9 cellular contexts compared by ENCODE assay signal in the genomic region with DNA sequence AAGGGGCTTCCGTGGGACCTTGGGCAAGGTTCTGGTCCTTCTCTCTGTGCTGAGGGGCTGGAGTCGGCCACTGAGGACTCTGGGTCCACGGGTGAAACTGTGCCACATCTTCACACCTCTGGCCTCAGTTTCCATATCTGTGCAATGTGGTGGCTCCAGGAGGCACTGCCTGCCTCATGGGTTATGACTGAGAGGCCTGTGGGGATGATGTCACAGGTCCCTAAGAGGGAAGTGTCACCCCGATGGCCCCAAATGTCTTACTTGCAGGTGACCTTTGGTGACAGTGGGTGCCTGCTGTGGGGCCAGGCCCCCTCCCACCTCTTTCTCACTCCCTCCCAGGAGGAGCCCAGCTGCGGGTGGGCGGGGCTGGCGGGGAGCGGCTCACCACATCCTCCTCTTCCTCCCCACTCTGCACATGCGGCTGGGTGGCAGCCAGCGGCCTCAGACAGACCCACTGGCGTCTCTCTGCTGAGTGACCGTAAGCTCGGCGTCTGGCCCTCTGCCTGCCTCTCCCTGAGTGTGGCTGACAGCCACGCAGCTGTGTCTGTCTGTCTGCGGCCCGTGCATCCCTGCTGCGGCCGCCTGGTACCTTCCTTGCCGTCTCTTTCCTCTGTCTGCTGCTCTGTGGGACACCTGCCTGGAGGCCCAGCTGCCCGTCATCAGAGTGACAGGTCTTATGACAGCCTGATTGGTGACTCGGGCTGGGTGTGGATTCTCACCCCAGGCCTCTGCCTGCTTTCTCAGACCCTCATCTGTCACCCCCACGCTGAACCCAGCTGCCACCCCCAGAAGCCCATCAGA. TPM values are rescaled to one million over a fixed set of nuclear protein-coding genes. Genes with fewer than 3 reads are reported as not detected.
DNase-seq lines count a peak whose midpoint lies in the region; ATAC-seq, FAIRE-seq and TF ChIP-seq lines count a peak whose summit lies in the region.
"Had no signal": no experiment of that assay in that cellular context is flagged by ENCODE, and none has a peak within 500 bp of the region (broad histone marks: within the 10 kb centered on the region; RNA-seq: fewer than 3 reads in every experiment).

A gene (plus strand): TSS at position 407 of the 801 bp plus-strand sequence. CDS start 27,898 bp downstream, outside the sequence.

- H2BK20ac ChIP-seq in H1 (ENCODE audit: low read length), result no peak within 1 kb of the TSS

- TF ChIP-seq POLR2A in H1 (IDR thresholded peaks at IDR 0.05; ENCODE audit: control extremely low read depth in 1 of 2, low read depth in 2 of 2, low read length in 2 of 2), result no peak

- no peaks in the 10 kb centered on the region for H4K20me1 ChIP-seq in H1 (replicated peaks in 1 of 2; ENCODE audit: control insufficient read depth in 1 of 2, insufficient read depth in 2 of 2, low read length in 2 of 2)

- TF ChIP-seq EP300 in H1 (IDR thresholded peaks at IDR 0.05; ENCODE audit: borderline replicate concordance in 1 of 2, low read depth in 2 of 2, low read length in 2 of 2), result no peak

- POLR2A ChIA-PET in H1 (lab: Charles Lee; ENCODE audit: partially characterized antibody), result no interaction called here

- no peak within 1 kb of the TSS for H3K14ac ChIP-seq in H1 (ENCODE audit: insufficient read length)

- H3K56ac ChIP-seq in H1 (replicated peaks; ENCODE audit: insufficient read length, low read depth, low read length), result no peak within 1 kb of the TSS

- no peaks in the 10 kb centered on the region for H3K23me2 ChIP-seq in H1 (ENCODE audit: low read depth, low read length)

- H3K4ac ChIP-seq in H1 (replicated peaks; ENCODE audit: insufficient read length, low read depth, low read length), result no peak within 1 kb of the TSS

- H3K9me3 ChIP-seq in H1 (ENCODE audit: insufficient read depth in 2 of 2, low read depth in 1 of 2, low read length in 1 of 2), result no peaks in the 10 kb centered on the region

- H3K27me3 ChIP-seq in H1 (replicated peaks in 1 of 4; ENCODE audit: control insufficient read depth in 3 of 4, extremely low read depth in 1 of 4, insufficient read depth in 3 of 4, low read length in 3 of 4) (no peaks in the 10 kb centered on the region; a peak in 1 of 7 replicates), rectal smooth muscle tissue (ENCODE audit: control insufficient read depth, insufficient read depth, low read length) (no peaks in the 10 kb centered on the region)

- CTCF ChIA-PET in H1 (lab: Charles Lee; ENCODE audit: partially characterized antibody), result interaction anchor here (1.2 to 2.8 kb wide), 2 partner anchors 27 to 57 kb away, joined by 3 to 14 read pairs; no protein-coding TSS in a partner anchor

- H3K4me1 ChIP-seq in H1 (replicated peaks in 1 of 4; ENCODE audit: control insufficient read depth in 3 of 4, insufficient read depth in 4 of 4, low read length in 3 of 4), result peaks cover 0 to 6% (median 4%) of the 10 kb centered on the region in 4 experiments; a peak in 3 of 7 replicates
- no peaks in the 10 kb centered on the region for H3K4me1 ChIP-seq in rectal smooth muscle tissue (ENCODE audit: control insufficient read depth, insufficient read depth, low read length)

- TF ChIP-seq CTCF in H1 (IDR thresholded peaks at IDR 0.05; ENCODE audit: control extremely low read depth in 1 of 3, insufficient read depth in 1 of 3, low read depth in 1 of 3, low read length in 3 of 3), result no peak

- H4K91ac ChIP-seq in H1 (replicated peaks; ENCODE audit: insufficient read length, low read length), result no peak within 1 kb of the TSS

- H2BK15ac ChIP-seq in H1 (ENCODE audit: low read length), result peak within 1 kb of the TSS; percentile 81; the same call in 1 of the 2 replicates

- H3K18ac ChIP-seq in H1 (ENCODE audit: extremely low read depth, low read length), result no peak within 1 kb of the TSS

- H2BK12ac ChIP-seq in H1 (ENCODE audit: low read depth, low read length), result no peak within 1 kb of the TSS; the same call in 1 of the 2 replicates

- H2BK5ac ChIP-seq in H1 (ENCODE audit: low read depth, low read length), result no peak within 1 kb of the TSS

- 79% methylated on average over 16 of the region's 23 CpGs; no CpG with 5 or more reads in 1 of the 2 experiments for WGBS in H1 (ENCODE audit: extremely low coverage in 1 of 2, insufficient coverage in 1 of 2, insufficient read length in 1 of 2, insufficient replicate concordance in 2 of 2, low coverage in 1 of 2, low lambda C conversion rate in 2 of 2, missing lambda C conversion rate in 1 of 2), 2 experiments

- DNase-seq in NCI-H2029 treated with DMSO at 0.1 percent for 48 hours (lab: John Stamatoyannopoulos, UW), result peak; percentile 4
- peak; percentile 86 to 87 for DNase-seq in activated CD4-positive, alpha-beta T cell treated with anti-CD3 and anti-CD28 coated beads, Interleukin-2, amount 50 U/mL, for 48 hours
- DNase-seq in H1 (ENCODE audit: low read depth in 1 of 2, low spot score in 2 of 2), result no peak
- DNase-seq in OCI-M2 (lab: John Stamatoyannopoulos, UW; ENCODE audit: unreplicated experiment), result no peak
- DNase-seq in GM19240 (ENCODE audit: insufficient read length, low spot score), result no peak

- H2AFZ ChIP-seq in H1 (ENCODE audit: low read length), result no peak within 1 kb of the TSS

- peak within 1 kb of the TSS; percentile 59; the same call in 1 of the 2 replicates for H2AK5ac ChIP-seq in H1 (ENCODE audit: low read depth, low read length)

- no peak for FAIRE-seq in H1 (lab: Jason Lieb, UNC)

- H3K27ac ChIP-seq in H1 (ENCODE audit: low read depth, low read length) (no peak within 1 kb of the TSS), rectal smooth muscle tissue (ENCODE audit: low read depth, low read length) (no peak within 1 kb of the TSS)

- no peak within 1 kb of the TSS for H3K23ac ChIP-seq in H1 (ENCODE audit: insufficient read length)

- H3K4me3 ChIP-seq in H1 (ENCODE audit: extremely low read depth in 1 of 4, insufficient read depth in 2 of 4, low read depth in 3 of 4, low read length in 4 of 4), result no peak within 1 kb of the TSS
- peak within 1 kb of the TSS; percentile 51 for H3K4me3 ChIP-seq in rectal smooth muscle tissue (ENCODE audit: low read length)

- H3K4me2 ChIP-seq in H1 (ENCODE audit: insufficient read depth in 1 of 2, low read depth in 2 of 2, low read length in 2 of 2), result no peak within 1 kb of the TSS

- TF ChIP-seq RAD21 in H1 (IDR thresholded peaks at IDR 0.05 in 1 of 2, conservative IDR thresholded peaks at IDR 0.05 in 1 of 2; ENCODE audit: low read depth in 2 of 2, low read length in 2 of 2), result no peak

- no peak within 1 kb of the TSS for H2BK120ac ChIP-seq in H1 (replicated peaks; ENCODE audit: low read depth, low read length)

- peak within 1 kb of the TSS; percentile 20; the same call in 1 of the 2 replicates for H4K8ac ChIP-seq in H1 (ENCODE audit: extremely low read depth, insufficient read depth, low read length)

- H3K9ac ChIP-seq in H1 (replicated peaks in 1 of 4; ENCODE audit: extremely low read depth in 1 of 4, low read depth in 3 of 4, low read length in 3 of 4), result no peak within 1 kb of the TSS
- H3K9ac ChIP-seq in rectal smooth muscle tissue (ENCODE audit: low read length), result no peak within 1 kb of the TSS

- H3K36me3 ChIP-seq in H1 (ENCODE audit: control insufficient read depth in 2 of 4, insufficient read depth in 4 of 4, low read length in 3 of 4) (no peaks in the 10 kb centered on the region), rectal smooth muscle tissue (ENCODE audit: control insufficient read depth, insufficient read depth, low read length) (no peaks in the 10 kb centered on the region)

- ATAC-seq in GM18499 (IDR thresholded peaks at IDR 0.05; ENCODE audit: insufficient read depth, unreplicated experiment) (peak; percentile 51), HG02588 (IDR thresholded peaks at IDR 0.05; ENCODE audit: unreplicated experiment) (peak; percentile 45)

- no peak within 1 kb of the TSS for H4K5ac ChIP-seq in H1 (ENCODE audit: insufficient read length, low read depth, low read length)

- no peaks in the 10 kb centered on the region for H3K79me1 ChIP-seq in H1 (ENCODE audit: low read depth, low read length)

- no peaks in the 10 kb centered on the region for H3K79me2 ChIP-seq in H1 (ENCODE audit: control insufficient read depth in 1 of 2, insufficient read depth in 2 of 2, low read length in 2 of 2)

TF ChIP-seq in H1, 55 proteins besides CTCF, POLR2A, EP300 and RAD21:
- TF ChIP-seq FOSL1 (IDR thresholded peaks at IDR 0.05; ENCODE audit: insufficient read depth, low read depth, low read length), result no peak
- TF ChIP-seq ZNF274 (IDR thresholded peaks at IDR 0.05; ENCODE audit: borderline replicate concordance, extremely low read depth, low read length), result no peak

RNA-seq across cellular contexts. Expression of the gene that starts here (rescaled TPM):
- total RNA-seq in H1 (2021; fragmentation: NEBNext Ultra II Directional; extraction: Animal tissue kit (Norgen Biotek cat#: 25700)), result 0.34 TPM in 2 replicates
- polyA plus RNA-seq in H1 (2011; rRNA removed), result 0.70 and 0.75 TPM in 2 replicates
- 0.79 TPM for polyA plus RNA-seq in H1 (2011; cell fraction: cytosol; rRNA removed)
- polyA plus RNA-seq in H1 (2011; cell fraction: nucleus; rRNA removed), result 0.43 TPM
- polyA plus RNA-seq in H1 (2012, experiment 1 of 2), result 0.29 to 0.58 TPM (median 0.34 TPM) in 4 replicates
- 0.33 TPM for polyA plus RNA-seq in H1 (2012, experiment 2 of 2)
- polyA plus RNA-seq in H1 (2013, experiment 1 of 2), result 0.97 TPM
- 0.96 TPM for polyA plus RNA-seq in H1 (2013, experiment 2 of 2)
- polyA minus RNA-seq in H1 (2011; rRNA and poly(A)+ RNA removed), result 1.1 and 1.9 TPM in 2 replicates
- polyA minus RNA-seq in H1 (2011; cell fraction: cytosol; rRNA and poly(A)+ RNA removed), result not detected
- polyA minus RNA-seq in H1 (2011; cell fraction: nucleus; rRNA and poly(A)+ RNA removed), result not detected
- total RNA-seq: epithelial cell of proximal tubule had no signal

Comparison
In these comparisons a context has a peak if more than half of its experiments do, and no peak if none do; other contexts are left out.
1. DNase-seq: peak in NCI-H2029 treated with DMSO at 0.1 percent for 48 hours (single experiment) and activated CD4-positive, alpha-beta T cell treated with anti-CD3 and anti-CD28 coated beads, Interleukin-2, amount 50 U/mL, for 48 hours (2 of 2); none in H1 (0 of 2), OCI-M2 (single experiment) and GM19240 (single experiment).